Comparison of ENCODE assay signal across 8 cellular contexts in the genomic region with DNA sequence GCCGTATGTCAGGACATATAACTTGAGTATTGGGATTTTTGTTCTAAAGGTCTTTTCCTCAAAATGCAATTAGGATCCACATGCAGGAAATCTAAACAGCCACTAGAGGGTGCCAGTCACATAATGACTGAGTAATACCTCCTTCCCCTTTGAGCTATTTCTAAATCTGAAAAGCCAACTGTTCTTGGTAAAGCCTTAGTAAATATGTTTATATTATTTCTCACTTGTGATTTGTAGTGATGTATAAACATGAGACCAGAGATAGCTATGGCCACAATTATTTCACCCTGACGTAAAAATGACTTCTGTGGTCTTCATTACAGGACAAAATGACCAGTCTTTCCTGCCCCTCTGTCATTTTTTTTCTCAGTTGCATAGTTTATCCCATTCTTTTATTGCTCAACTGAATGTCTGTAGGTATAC. TPM values are rescaled to one million over a fixed set of nuclear protein-coding genes. Genes with fewer than 3 reads are reported as not detected.
DNase-seq lines count a peak whose midpoint lies in the region; ATAC-seq, FAIRE-seq and TF ChIP-seq lines count a peak whose summit lies in the region.

No MANE protein-coding gene starts in this region.

- no peak for TF ChIP-seq POLR2A in body of pancreas (IDR thresholded peaks at IDR 0.05)

- H3K27me3 ChIP-seq in MM.1S (replicated peaks; ENCODE audit: insufficient read depth, low read length), result no peaks in the 10 kb centered on the region
- H3K27me3 ChIP-seq in SJCRH30, result no peaks in the 10 kb centered on the region; the same call in 1 of the 2 replicates
- H3K27me3 ChIP-seq in body of pancreas, result no peaks in the 10 kb centered on the region
- H3K27me3 ChIP-seq in keratinocyte (ENCODE audit: control insufficient read depth, extremely low read depth, insufficient read depth, low read length), result no peaks in the 10 kb centered on the region

- no peak overlapping the region for H2AFZ ChIP-seq in MM.1S (ENCODE audit: low read length)
- no peak overlapping the region for H2AFZ ChIP-seq in keratinocyte (ENCODE audit: control insufficient read depth, low read length)

- WGBS in body of pancreas, 2 donors, result 19 to 22% methylated on average over 2 of the region's 2 CpGs

- H3K36me3 ChIP-seq in MM.1S (replicated peaks; ENCODE audit: insufficient read depth, low read length) (no peaks in the 10 kb centered on the region), SJCRH30 (no peaks in the 10 kb centered on the region), body of pancreas (replicated peaks in 1 of 2; ENCODE audit: insufficient read depth in 1 of 2, low read depth in 2 of 2) (no peaks in the 10 kb centered on the region), keratinocyte (ENCODE audit: control insufficient read depth in 2 of 2, extremely low read depth in 1 of 2, insufficient read depth in 2 of 2, low read length in 2 of 2) (no peaks in the 10 kb centered on the region)

- H3K4me1 ChIP-seq in MM.1S (ENCODE audit: low read length) (no peaks in the 10 kb centered on the region), SJCRH30 (no peaks in the 10 kb centered on the region), body of pancreas (no peaks in the 10 kb centered on the region), keratinocyte (ENCODE audit: control insufficient read depth, extremely low read depth, insufficient read depth, low read length) (no peaks in the 10 kb centered on the region)

- no peak overlapping the region for H3K27ac ChIP-seq in MM.1S (ENCODE audit: low read length)
- no peak overlapping the region for H3K27ac ChIP-seq in SJCRH30
- no peak overlapping the region for H3K27ac ChIP-seq in body of pancreas
- no peak overlapping the region for H3K27ac ChIP-seq in keratinocyte (ENCODE audit: control insufficient read depth, insufficient read depth, low read length)

- H3K79me2 ChIP-seq in MM.1S (ENCODE audit: low read length) (no peaks in the 10 kb centered on the region), keratinocyte (ENCODE audit: control insufficient read depth, insufficient read depth, low read length) (no peaks in the 10 kb centered on the region)

- intact Hi-C loops in body of pancreas (cut with DNase I), result no loop called here

- DNase-seq in Ammon's horn (ENCODE audit: low spot score), result peak; percentile 73
- peak; percentile 47 for DNase-seq in MM.1S
- peak; percentile 42 to 86 for DNase-seq in SJCRH30
- DNase-seq in body of pancreas, result peak; percentile 52 to 71 (median 66)
- DNase-seq in keratinocyte (ENCODE audit: low read depth, low spot score), result no peak
- DNase-seq in stimulated activated CD4-positive, alpha-beta T cell treated with anti-CD3 and anti-CD28 coated beads, Interleukin-4, amount 100 ng/mL, for 4 hours, result peak; percentile 9 to 31
- DNase-seq in occipital lobe (lab: John Stamatoyannopoulos, UW), result no peak

- FAIRE-seq in keratinocyte (lab: Jason Lieb, UNC), result peak; percentile 78

- H3K4me2 ChIP-seq in MM.1S (ENCODE audit: low read depth, low read length), result no peak overlapping the region
- no peak overlapping the region for H3K4me2 ChIP-seq in keratinocyte (ENCODE audit: control insufficient read depth, extremely low read depth, insufficient read depth, low read depth, low read length)

- H3K9ac ChIP-seq in MM.1S (ENCODE audit: low read length) (no peak overlapping the region), keratinocyte (ENCODE audit: control insufficient read depth, extremely low read depth, insufficient read depth, low read length) (no peak overlapping the region)

- H3K9me3 ChIP-seq in MM.1S (replicated peaks; ENCODE audit: insufficient read depth, low read length), result no peaks in the 10 kb centered on the region
- H3K9me3 ChIP-seq in SJCRH30 (replicated peaks), result peaks cover under 1% of the 10 kb centered on the region; the same call in 1 of the 2 replicates
- no peaks in the 10 kb centered on the region for H3K9me3 ChIP-seq in body of pancreas
- no peaks in the 10 kb centered on the region for H3K9me3 ChIP-seq in keratinocyte (ENCODE audit: control insufficient read depth, low read depth, low read length)

- H3K4me3 ChIP-seq in MM.1S (ENCODE audit: low read length), result no peak overlapping the region
- no peak overlapping the region for H3K4me3 ChIP-seq in SJCRH30
- H3K4me3 ChIP-seq in body of pancreas, result no peak overlapping the region
- no peak overlapping the region for H3K4me3 ChIP-seq in keratinocyte (ENCODE audit: control insufficient read depth in 2 of 3, extremely low read depth in 1 of 3, insufficient read depth in 2 of 3, low read depth in 1 of 3, low read length in 3 of 3)

- H4K20me1 ChIP-seq in MM.1S (ENCODE audit: insufficient read depth, low read length), result no peaks in the 10 kb centered on the region
- no peaks in the 10 kb centered on the region for H4K20me1 ChIP-seq in keratinocyte (ENCODE audit: control insufficient read depth, extremely low read depth, insufficient read depth, low read length)

- no peaks in the 10 kb centered on the region for H3K9me1 ChIP-seq in keratinocyte (ENCODE audit: control insufficient read depth, extremely low read depth, insufficient read depth, low read length)

- H3K9me2 ChIP-seq in MM.1S (replicated peaks; ENCODE audit: insufficient read depth, low read length), result no peaks in the 10 kb centered on the region

- ATAC-seq in GM18511 (IDR thresholded peaks at IDR 0.05; ENCODE audit: unreplicated experiment), result peak; percentile 65
- peak; percentile 62 for ATAC-seq in body of pancreas

- dilution Hi-C loops in keratinocyte (cut with MboI; ENCODE audit: extremely low pct_ligation_motif_present, low sequenced_read_pairs), result no loop called here

- peak; percentile 64 for TF ChIP-seq CTCF in MM.1S (IDR thresholded peaks at IDR 0.05; ENCODE audit: low read length)
- peak; percentile 76 to 95 (median 83) for TF ChIP-seq CTCF in body of pancreas (IDR thresholded peaks at IDR 0.05)
- peak in 2 of 3 experiments; percentile 76 to 79 for TF ChIP-seq CTCF in keratinocyte (optimal IDR thresholded peaks at IDR 0.05 in 1 of 3, IDR thresholded peaks at IDR 0.05 in 1 of 3, conservative IDR thresholded peaks at IDR 0.05 in 1 of 3; ENCODE audit: extremely low read depth in 1 of 3, insufficient read depth in 2 of 3, low read length in 3 of 3)

- no peaks in the 10 kb centered on the region for H3F3A ChIP-seq in MM.1S (ENCODE audit: insufficient read depth, low read length)

RNA-seq across cellular contexts. Expression of a gene that starts 41.0 kb away (rescaled TPM):
- total RNA-seq in SJCRH30 (2014; rRNA removed; shearing (Covaris generic)), result 58.7 and 61.0 TPM in 2 replicates
- total RNA-seq in body of pancreas (10 to 100 TPM in 1 of 2 donors, 1 to 10 TPM in 1; 9.9 to 23.3 TPM), occipital lobe (37.1 TPM)
- 29.2 to 47.9 TPM (median 34.4 TPM) in 3 replicates for polyA plus RNA-seq in keratinocyte
- polyA plus RNA-seq in keratinocyte (2011; ENCODE audit: low read depth), result 20.5 TPM
- 30.1 and 47.3 TPM in 2 replicates for polyA plus RNA-seq in keratinocyte (2011; cell fraction: cytosol; rRNA removed)
- 17.5 and 19.8 TPM in 2 replicates for polyA plus RNA-seq in keratinocyte (2011; cell fraction: nucleus; rRNA removed)
- polyA plus RNA-seq in keratinocyte (2012; ENCODE audit: low replicate concordance), result 36.8 and 43.7 TPM in 2 replicates
- 14.2 to 33.2 TPM (median 22.1 TPM) in 3 replicates for polyA minus RNA-seq in keratinocyte
- polyA minus RNA-seq in keratinocyte (2011; cell fraction: cytosol; rRNA and poly(A)+ RNA removed), result 36.6 TPM
- 7.3 and 19.1 TPM in 2 replicates for polyA minus RNA-seq in keratinocyte (2011; cell fraction: nucleus; rRNA and poly(A)+ RNA removed)

Comparison
In these comparisons a context has a peak if more than half of its experiments do, and no peak if none do; other contexts are left out.
1. DNase-seq: peak in Ammon's horn (single experiment), MM.1S (single experiment), SJCRH30 (2 of 2), body of pancreas (4 of 4) and stimulated activated CD4-positive, alpha-beta T cell treated with anti-CD3 and anti-CD28 coated beads, Interleukin-4, amount 100 ng/mL, for 4 hours (2 of 2); none in keratinocyte (single experiment) and occipital lobe (single experiment).
2. Peak in every context shown above with its lines, with median percentiles within 50 percentile points of each other: CTCF ChIP-seq.